ENCODE assay signal across 18 cellular contexts in genomic region chr13:112911285-112911701, GRCh38.
"Had no signal": no experiment of that assay in that cellular context is flagged by ENCODE, and none has a peak within 500 bp of the region (broad histone marks: within the 10 kb centered on the region; RNA-seq: fewer than 3 reads in every experiment).

No MANE protein-coding gene starts in this region.

- H3K9me3 ChIP-seq: esophagus squamous epithelium, tibial nerve had no signal

- FAIRE-seq: colon, kidney, urothelium cell line had no signal

- ATAC-seq: effector memory CD8-positive, alpha-beta T cell; left cardiac atrium; left ventricle myocardium superior; stimulated activated memory B cell treated with anti-CD40 and anti-IgM and Interleukin-4, amounts not matched to agents 10 μg/mL and 1 μg/mL and 100 μg/mL, for 72 hours had no signal

- H3K4me3 ChIP-seq: esophagus squamous epithelium, tibial nerve had no signal

- DNase-seq: cerebellar nuclear complex; effector memory CD8-positive, alpha-beta T cell; esophagus squamous epithelium; foreskin fibroblast; kidney; left cardiac atrium; left ventricle myocardium superior; mesendoderm; naive B cell; right cardiac atrium; stimulated activated CD4-positive, alpha-beta T cell treated with anti-CD3 and anti-CD28 coated beads, Interleukin-4, amount 100 ng/mL, for 24 hours had no signal

- H3K4me1 ChIP-seq: tibial nerve had no signal

- H3K27ac ChIP-seq: epithelial cell of prostate, esophagus squamous epithelium, tibial nerve had no signal

- H3K9me3 Mint-ChIP-seq: dendritic cell treated with granulocyte-macrophage colony-stimulating factor and Interleukin-4, amounts not matched to agents 40 ng/mL and 50 ng/mL, for 4 days; effector memory CD8-positive, alpha-beta T cell; naive B cell; stimulated activated naive CD8-positive, alpha-beta T cell treated with anti-CD3 and anti-CD28 coated beads, Interleukin-15, Interleukin-2, amounts not matched to agents 100 ng/mL and 50 ng/mL, for 24 hours had no signal

- H3K27ac Mint-ChIP-seq: dendritic cell treated with granulocyte-macrophage colony-stimulating factor and Interleukin-4, amounts not matched to agents 40 ng/mL and 50 ng/mL, for 4 days; effector memory CD8-positive, alpha-beta T cell; stimulated activated memory B cell treated with anti-CD40 and anti-IgM and Interleukin-4, amounts not matched to agents 10 μg/mL and 1 μg/mL and 100 μg/mL, for 72 hours; stimulated activated naive CD8-positive, alpha-beta T cell treated with anti-CD3 and anti-CD28 coated beads, Interleukin-15, Interleukin-2, amounts not matched to agents 100 ng/mL and 50 ng/mL, for 24 hours had no signal

- H3K4me3 Mint-ChIP-seq: dendritic cell treated with granulocyte-macrophage colony-stimulating factor and Interleukin-4, amounts not matched to agents 40 ng/mL and 50 ng/mL, for 4 days; effector memory CD8-positive, alpha-beta T cell; stimulated activated memory B cell treated with anti-CD40 and anti-IgM and Interleukin-4, amounts not matched to agents 10 μg/mL and 1 μg/mL and 100 μg/mL, for 72 hours; stimulated activated naive CD8-positive, alpha-beta T cell treated with anti-CD3 and anti-CD28 coated beads, Interleukin-15, Interleukin-2, amounts not matched to agents 100 ng/mL and 50 ng/mL, for 24 hours had no signal

- H3K36me3 ChIP-seq: esophagus squamous epithelium, tibial nerve had no signal
